Comparison of ENCODE assay signal across 23 cellular contexts in genomic region chr6:1562171-1562955, GRCh38.
"Had no signal": no experiment of that assay in that cellular context is flagged by ENCODE, and none has a peak within 500 bp of the region (broad histone marks: within the 10 kb centered on the region; RNA-seq: fewer than 3 reads in every experiment).

No MANE protein-coding gene starts in this region.

- H3K36me3 ChIP-seq: gastrocnemius medialis, lower lobe of right lung, right atrium auricular region, thyroid gland had no signal

- H3K9me3 ChIP-seq: gastrocnemius medialis, lower lobe of right lung, right atrium auricular region, thyroid gland had no signal

- ATAC-seq: gastrocnemius medialis; left ventricle myocardium superior; lower lobe of right lung; natural killer cell; sciatic nerve; stimulated activated naive CD8-positive, alpha-beta T cell treated with anti-CD3 and anti-CD28 coated beads, Interleukin-15, amount 100 ng/mL, for 72 hours had no signal

- H3K27ac ChIP-seq: dorsolateral prefrontal cortex, gastrocnemius medialis, lower lobe of right lung, parathyroid adenoma, right atrium auricular region, thyroid gland had no signal

- H3K4me3 ChIP-seq: dorsolateral prefrontal cortex, gastrocnemius medialis, lower lobe of right lung, right atrium auricular region, smooth muscle cell, thyroid gland had no signal

- H3K4me1 Mint-ChIP-seq: memory B cell; stimulated activated naive CD8-positive, alpha-beta T cell treated with anti-CD3 and anti-CD28 coated beads, Interleukin-15, amount 100 ng/mL, for 72 hours had no signal

- H3K36me3 Mint-ChIP-seq: memory B cell had no signal

- H3K9me3 Mint-ChIP-seq: endodermal cell had no signal

- H3K27me3 ChIP-seq: dorsolateral prefrontal cortex, gastrocnemius medialis, right atrium auricular region, thyroid gland had no signal

- H3K27ac Mint-ChIP-seq: memory B cell; natural killer cell; progenitor cell of endocrine pancreas; stimulated activated naive CD8-positive, alpha-beta T cell treated with anti-CD3 and anti-CD28 coated beads, Interleukin-15, amount 100 ng/mL, for 72 hours had no signal

- H3K4me3 Mint-ChIP-seq: endodermal cell; memory B cell; natural killer cell; stimulated activated naive CD8-positive, alpha-beta T cell treated with anti-CD3 and anti-CD28 coated beads, Interleukin-15, amount 100 ng/mL, for 72 hours had no signal

- H3K4me1 ChIP-seq: gastrocnemius medialis, lower lobe of right lung, parathyroid adenoma, right atrium auricular region, thyroid gland had no signal

- DNase-seq: dorsolateral prefrontal cortex; effector CD4-positive, alpha-beta T cell; endodermal cell; erythroblast; gastrocnemius medialis; head of caudate nucleus; left ventricle myocardium superior; lower lobe of right lung; natural killer cell; occipital lobe; stimulated activated CD4-positive, alpha-beta T cell treated with anti-CD3 and anti-CD28 coated beads, Interleukin-12 subunit alpha, Interleukin-12 subunit beta, amount 100 ng/mL, for 4 hours; stimulated activated CD4-positive, alpha-beta T cell treated with anti-CD3 and anti-CD28 coated beads, Interleukin-1b, Interleukin-23, amount 100 ng/mL, for 48 hours; stimulated activated CD4-positive, alpha-beta T cell treated with anti-CD3 and anti-CD28 coated beads, Interleukin-4, amount 100 ng/mL, for 1 hour; stimulated activated CD8-positive, alpha-beta memory T cell treated with anti-CD3 and anti-CD28 coated beads, Interleukin-4, amount 100 ng/mL, for 48 hours; stimulated activated naive CD4-positive, alpha-beta T cell; stimulated activated naive CD8-positive, alpha-beta T cell treated with anti-CD3 and anti-CD28 coated beads, Interleukin-15, amount 100 ng/mL, for 72 hours; thyroid gland had no signal
